ENCODE assay signal across 1 cellular context in the genomic region with DNA sequence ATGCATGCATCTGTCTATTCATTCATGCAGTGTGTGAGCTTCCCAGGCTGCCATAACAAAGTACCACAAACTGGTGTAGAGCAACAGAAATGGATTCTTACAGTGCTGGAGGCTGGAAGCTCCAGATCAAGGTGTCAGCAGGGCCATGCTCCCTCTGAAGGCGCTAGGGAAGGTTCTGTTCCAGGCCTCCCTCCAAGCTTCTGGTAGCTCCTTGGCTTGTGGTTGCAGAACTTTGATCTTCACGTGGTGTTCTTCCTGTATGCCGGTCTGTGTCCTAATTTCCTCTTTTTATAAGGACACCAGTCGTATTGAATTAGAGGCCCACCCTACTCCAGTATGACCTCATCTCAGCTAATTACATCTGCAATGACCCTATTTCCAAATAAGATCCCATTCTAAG.
TF ChIP-seq lines count a peak whose summit lies in the region.

No MANE protein-coding gene starts in this region.

TF ChIP-seq in HCT116, 20 proteins besides CTCF, POLR2A, EP300 and RAD21:
- TF ChIP-seq ZFX (IDR thresholded peaks at IDR 0.05): no peak
- no peak for TF ChIP-seq EZH2 (IDR thresholded peaks at IDR 0.05)
- no peak for TF ChIP-seq EZH2phosphoT487 (IDR thresholded peaks at IDR 0.05; ENCODE audit: borderline replicate concordance)
- TF ChIP-seq, protein P1, sequence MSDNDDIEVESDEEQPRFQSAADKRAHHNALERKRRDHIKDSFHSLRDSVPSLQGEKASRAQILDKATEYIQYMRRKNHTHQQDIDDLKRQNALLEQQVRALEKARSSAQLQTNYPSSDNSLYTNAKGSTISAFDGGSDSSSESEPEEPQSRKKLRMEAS (IDR thresholded peaks at IDR 0.05): no peak
- no peak for TF ChIP-seq EGR1 (IDR thresholded peaks at IDR 0.05; ENCODE audit: low read depth)
- TF ChIP-seq JUND (IDR thresholded peaks at IDR 0.05): no peak
- TF ChIP-seq ZNF274 (IDR thresholded peaks at IDR 0.05; ENCODE audit: low read depth, low read length): no peak
- TF ChIP-seq ELF1 (IDR thresholded peaks at IDR 0.05; ENCODE audit: borderline replicate concordance, low read depth): no peak
- TF ChIP-seq, protein P2, sequence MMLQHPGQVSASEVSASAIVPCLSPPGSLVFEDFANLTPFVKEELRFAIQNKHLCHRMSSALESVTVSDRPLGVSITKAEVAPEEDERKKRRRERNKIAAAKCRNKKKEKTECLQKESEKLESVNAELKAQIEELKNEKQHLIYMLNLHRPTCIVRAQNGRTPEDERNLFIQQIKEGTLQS (IDR thresholded peaks at IDR 0.05): no peak
- no peak for TF ChIP-seq CEBPB (IDR thresholded peaks at IDR 0.05; ENCODE audit: low read depth)
- TF ChIP-seq POLR2AphosphoS5 (IDR thresholded peaks at IDR 0.05; ENCODE audit: low read depth, low read length): no peak
- no peak for TF ChIP-seq FOSL1 (IDR thresholded peaks at IDR 0.05; ENCODE audit: low read depth)
- TF ChIP-seq SIN3A (IDR thresholded peaks at IDR 0.05; ENCODE audit: low read depth): no peak
- no peak for TF ChIP-seq YY1 (IDR thresholded peaks at IDR 0.05; ENCODE audit: extremely low read depth, insufficient replicate concordance, low read depth, low read length)
